13 cellular contexts compared by ENCODE assay signal in genomic region chr20:57445298-57445697, GRCh38. TPM values are rescaled to one million over a fixed set of nuclear protein-coding genes. Genes with fewer than 3 reads are reported as not detected.
DNase-seq lines count a peak whose midpoint lies in the region; TF ChIP-seq lines count a peak whose summit lies in the region.
"Had no signal": no experiment of that assay in that cellular context is flagged by ENCODE, and none has a peak within 500 bp of the region (broad histone marks: within the 10 kb centered on the region; RNA-seq: fewer than 3 reads in every experiment).

No MANE protein-coding gene starts in this region.

- H3K4me3 ChIP-seq in cardiac fibroblast (replicated peaks in 1 of 2; ENCODE audit: low read depth in 2 of 2, low read length in 2 of 2) = no peak overlapping the region
- no peak overlapping the region for H3K4me3 ChIP-seq in right atrium auricular region
- no peak overlapping the region for H3K4me3 ChIP-seq in tibial artery

- H3K27me3 Mint-ChIP-seq in HFFc6 (ENCODE audit: insufficient read depth) = peaks cover 39% of the 10 kb centered on the region
- H3K27me3 Mint-ChIP-seq: stimulated activated memory B cell treated with anti-CD40 and anti-IgM and Interleukin-4, amounts not matched to agents 10 μg/mL and 1 μg/mL and 100 μg/mL, for 72 hours had no signal

- H3K36me3 ChIP-seq in right atrium auricular region (no peaks in the 10 kb centered on the region), tibial artery (no peaks in the 10 kb centered on the region)

- H3K9me3 Mint-ChIP-seq in HFFc6 = peaks cover 4% of the 10 kb centered on the region
- H3K9me3 Mint-ChIP-seq: stimulated activated memory B cell treated with anti-CD40 and anti-IgM and Interleukin-4, amounts not matched to agents 10 μg/mL and 1 μg/mL and 100 μg/mL, for 72 hours had no signal

- peak overlapping the region; percentile 91 to 92 for H3K27ac ChIP-seq in right atrium auricular region
- H3K27ac ChIP-seq in tibial artery = peak overlapping the region; percentile 19 to 25

- peak; percentile 64 for DNase-seq in HFFc6
- DNase-seq in cardiac fibroblast (ENCODE audit: low read depth in 2 of 2) = peak; percentile 75 to 91
- DNase-seq in right atrium auricular region (ENCODE audit: low spot score) = peak; percentile 82
- DNase-seq in tibial artery = peak; percentile 54 to 91
- no peak for DNase-seq in NOMO-1 treated with DMSO at 0.1 percent for 48 hours (lab: John Stamatoyannopoulos, UW; ENCODE audit: unreplicated experiment)
- no peak for DNase-seq in amygdala (lab: John Stamatoyannopoulos, UW)
- DNase-seq in T-helper 1 cell = no peak
- DNase-seq in HEK293T (ENCODE audit: extremely low spot score) = no peak
- DNase-seq: GOT3, NCI-H1417, NCI-H446 had no signal

- H3K4me1 ChIP-seq in right atrium auricular region (peaks cover 0 to 41% of the 10 kb centered on the region in 2 donors), tibial artery (peaks cover 10 to 44% (median 29%) of the 10 kb centered on the region in 4 donors)

- intact Hi-C loops in tibial artery (cut with DNase I; ENCODE audit: low total_unique reads) = no loop called here

- H3K27me3 ChIP-seq in right atrium auricular region (no peaks in the 10 kb centered on the region), tibial artery (no peaks in the 10 kb centered on the region)

- H3K4me1 Mint-ChIP-seq in HFFc6 (ENCODE audit: low read depth) = peaks cover 9% of the 10 kb centered on the region

- H3K27ac Mint-ChIP-seq in HFFc6 = peak overlapping the region; percentile 54
- H3K27ac Mint-ChIP-seq: stimulated activated memory B cell treated with anti-CD40 and anti-IgM and Interleukin-4, amounts not matched to agents 10 μg/mL and 1 μg/mL and 100 μg/mL, for 72 hours; T-helper 1 cell treated with Interleukin-12 subunit alpha and Interleukin-12 subunit beta and Interleukin-4 antibody, amounts not matched to agents 30 μg/mL and 1 μg/mL, for 36 hours had no signal

- peaks cover 5% of the 10 kb centered on the region for H3K36me3 Mint-ChIP-seq in HFFc6 (ENCODE audit: low read depth)
- H3K36me3 Mint-ChIP-seq: stimulated activated memory B cell treated with anti-CD40 and anti-IgM and Interleukin-4, amounts not matched to agents 10 μg/mL and 1 μg/mL and 100 μg/mL, for 72 hours had no signal

- no peak for TF ChIP-seq CTCF in HFFc6 (IDR thresholded peaks at IDR 0.05)
- no peak for TF ChIP-seq CTCF in cardiac fibroblast (IDR thresholded peaks at IDR 0.05; ENCODE audit: low read depth, low read length)
- TF ChIP-seq CTCF in right atrium auricular region (IDR thresholded peaks at IDR 0.05) = no peak
- no peak for TF ChIP-seq CTCF in tibial artery (IDR thresholded peaks at IDR 0.05)

- H3K9me3 ChIP-seq in right atrium auricular region = peaks cover 0 to 9% of the 10 kb centered on the region in 2 donors
- H3K9me3 ChIP-seq in tibial artery = no peaks in the 10 kb centered on the region

- POLR2A ChIA-PET in HEK293T (lab: Yijun Ruan, JAX) = interaction anchor here (1.6 kb wide), 1 partner anchor 55 kb away, joined by 4 read pairs; no protein-coding TSS in a partner anchor

- peak overlapping the region; percentile 15; the same call in 1 of the 2 replicates for H3K4me3 Mint-ChIP-seq in HFFc6
- H3K4me3 Mint-ChIP-seq: stimulated activated memory B cell treated with anti-CD40 and anti-IgM and Interleukin-4, amounts not matched to agents 10 μg/mL and 1 μg/mL and 100 μg/mL, for 72 hours; T-helper 1 cell treated with Interleukin-12 subunit alpha and Interleukin-12 subunit beta and Interleukin-4 antibody, amounts not matched to agents 30 μg/mL and 1 μg/mL, for 36 hours had no signal

- CTCF ChIA-PET in HEK293T (lab: Yijun Ruan, JAX) = no interaction called here

TF ChIP-seq in HEK293T, 16 proteins besides CTCF, POLR2A, EP300 and RAD21:
- no peak for TF ChIP-seq LEF1 (IDR thresholded peaks at IDR 0.05; ENCODE audit: borderline replicate concordance)
- TF ChIP-seq NFRKB (IDR thresholded peaks at IDR 0.05) = no peak

RNA-seq across cellular contexts. Expression of gene RBM38, which starts 54.1 kb away (rescaled TPM):
- 1 to 10 TPM; 3.7 to 5.7 (median 4.6) TPM for total RNA-seq in HFFc6 (2021; fragmentation: NEBNext Ultra II Directional; extraction: Animal tissue kit (Norgen Biotek cat#: 25700))
- total RNA-seq in right atrium auricular region = 100 to 1,000 TPM; 127 to 151 TPM

Comparison
In these comparisons a context has a peak if more than half of its experiments do, and no peak if none do; other contexts are left out.
1. DNase-seq: peak in HFFc6 (single experiment), cardiac fibroblast (2 of 2), right atrium auricular region (single experiment) and tibial artery (2 of 2); none in NOMO-1 treated with DMSO at 0.1 percent for 48 hours (single experiment), amygdala (0 of 56), T-helper 1 cell (0 of 5) and HEK293T (single experiment).
2. RNA of gene RBM38, which starts 54.1 kb away (total RNA-seq): 127 to 151 TPM in right atrium auricular region; 3.7 to 5.7 TPM in HFFc6; every median in the first group is over 10 times any median in the second.